16 cellular contexts compared by ENCODE assay signal in the genomic region with DNA sequence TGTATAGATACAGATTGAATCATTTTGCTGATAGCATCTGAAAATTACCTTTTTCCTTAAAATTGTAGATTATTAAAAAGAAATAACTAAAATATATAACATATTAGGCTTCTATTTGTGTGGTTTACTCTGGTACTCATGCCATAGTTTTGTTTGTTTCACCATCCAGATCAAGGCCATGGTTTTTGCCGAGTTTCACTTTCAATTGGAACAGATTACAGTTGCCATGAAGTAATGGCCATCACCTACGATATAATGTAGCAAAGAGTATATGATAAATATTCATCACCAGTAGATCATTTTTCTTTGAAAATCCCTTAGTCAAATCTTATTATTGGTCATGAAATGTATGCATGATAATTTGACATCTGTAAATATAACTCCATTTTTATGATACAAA. TPM values are rescaled to one million over a fixed set of nuclear protein-coding genes. Genes with fewer than 3 reads are reported as not detected.
A peak's percentile ranks its signal among the peaks of the same experiment; 100 is the strongest.
DNase-seq lines count a peak whose midpoint lies in the region; ATAC-seq and TF ChIP-seq lines count a peak whose summit lies in the region.
"Had no signal": no experiment of that assay in that cellular context is flagged by ENCODE, and none has a peak within 500 bp of the region (broad histone marks: within the 10 kb centered on the region; RNA-seq: fewer than 3 reads in every experiment).

No MANE protein-coding gene starts in this region.

- peak overlapping the region; percentile 29 for H3K4me3 ChIP-seq in CD8-positive, alpha-beta memory T cell (ENCODE audit: low read length)
- H3K4me3 ChIP-seq in psoas muscle (no peak overlapping the region), spleen (peak overlapping the region in 1 of 8 donors; percentile 32)
- H3K4me3 ChIP-seq: adrenal gland, mucosa of descending colon had no signal

- CTCF ChIA-PET in CD8-positive, alpha-beta memory T cell (lab: Charles Lee) = interaction anchor here (1.6 to 8.4 kb wide), 6 partner anchors 12 to 373 kb away, joined by 6 to 70 read pairs (median 43); a partner anchor contains a TSS

- peaks cover 4 to 46% (median 23%) of the 10 kb centered on the region in 3 donors for H3K4me1 Mint-ChIP-seq in CD8-positive, alpha-beta memory T cell

- POLR2A ChIA-PET in CD8-positive, alpha-beta memory T cell (lab: Charles Lee) = no interaction called here

- peak; percentile 56 for ATAC-seq in GM19395 (IDR thresholded peaks at IDR 0.05; ENCODE audit: unreplicated experiment)
- peak; percentile 47 for ATAC-seq in left lobe of liver
- no peak for ATAC-seq in psoas muscle
- ATAC-seq in GM19023 (IDR thresholded peaks at IDR 0.05; ENCODE audit: unreplicated experiment) = no peak
- ATAC-seq: mucosa of descending colon, WTC11 had no signal

- no peak for TF ChIP-seq POLR2A in spleen (IDR thresholded peaks at IDR 0.05)

- no peaks in the 10 kb centered on the region for H3K9me3 ChIP-seq in CD8-positive, alpha-beta memory T cell (ENCODE audit: low read length)
- no peaks in the 10 kb centered on the region for H3K9me3 ChIP-seq in psoas muscle
- H3K9me3 ChIP-seq in spleen = peaks cover 0 to 25% (median 22%) of the 10 kb centered on the region in 8 donors
- H3K9me3 ChIP-seq: adrenal gland had no signal

- peak overlapping the region in 3 of 8 donors; percentile 14 to 85 (median 20) for H3K27ac Mint-ChIP-seq in CD8-positive, alpha-beta memory T cell
- H3K27ac Mint-ChIP-seq: WTC11 had no signal

- no peak overlapping the region for H3K27ac ChIP-seq in CD8-positive, alpha-beta memory T cell (ENCODE audit: low read depth, low read length)
- H3K27ac ChIP-seq in psoas muscle (no peak overlapping the region), spleen (peak overlapping the region in 1 of 8 donors; percentile 4)

- no peak for DNase-seq in CD8-positive, alpha-beta memory T cell
- DNase-seq in OCI-M1 (lab: John Stamatoyannopoulos, UW) (peak; percentile 25), left lobe of liver (ENCODE audit: low spot score) (no peak), psoas muscle (no peak), spleen (no peak)
- no peak for DNase-seq in activated effector memory CD4-positive, alpha-beta T cell treated with Interleukin-2 at 50 U/mL for 16 hours
- DNase-seq: adrenal gland; hypothalamus; Kasumi-1; mucosa of descending colon; NCI-H1417 treated with DMSO at 0.1 percent for 48 hours; NK-92 treated with Interleukin-12 subunit alpha and Interleukin-12 subunit beta, amount 100 ng/mL, for 24 hours; stimulated activated CD4-positive, alpha-beta T cell treated with anti-CD3 and anti-CD28 coated beads, Interleukin-4, amount 100 ng/mL, for 1 hour had no signal

- peaks cover 4 to 17% (median 14%) of the 10 kb centered on the region in 5 donors for H3K9me3 Mint-ChIP-seq in CD8-positive, alpha-beta memory T cell

- peak overlapping the region in 3 of 7 donors; percentile 9 to 72 (median 56) for H3K4me3 Mint-ChIP-seq in CD8-positive, alpha-beta memory T cell
- H3K4me3 Mint-ChIP-seq: WTC11 had no signal

- intact Hi-C loops in psoas muscle (cut with DNase I) (no loop called here), spleen (cut with DNase I; ENCODE audit: low total_unique reads) (no loop called here)

- peaks cover 0 to 20% (median 4%) of the 10 kb centered on the region in 3 donors for H3K36me3 Mint-ChIP-seq in CD8-positive, alpha-beta memory T cell

- H3K36me3 ChIP-seq in CD8-positive, alpha-beta memory T cell (ENCODE audit: insufficient read depth, low read length) = no peaks in the 10 kb centered on the region
- H3K36me3 ChIP-seq in psoas muscle (ENCODE audit: insufficient read depth in 1 of 2, low read depth in 1 of 2) = no peaks in the 10 kb centered on the region
- H3K36me3 ChIP-seq in spleen = no peaks in the 10 kb centered on the region
- H3K36me3 ChIP-seq: adrenal gland had no signal

- H3K4me1 ChIP-seq in CD8-positive, alpha-beta memory T cell (ENCODE audit: insufficient read depth, low read length) = peaks cover 11% of the 10 kb centered on the region
- H3K4me1 ChIP-seq in psoas muscle (no peaks in the 10 kb centered on the region), spleen (peaks cover 9 to 31% (median 24%) of the 10 kb centered on the region in 6 donors)

- H3K27me3 ChIP-seq in CD8-positive, alpha-beta memory T cell (ENCODE audit: insufficient read depth, low read length, poor library complexity, severe bottlenecking) = no peaks in the 10 kb centered on the region
- H3K27me3 ChIP-seq in psoas muscle (ENCODE audit: insufficient read depth in 3 of 3, low read length in 2 of 3) (no peaks in the 10 kb centered on the region), spleen (replicated peaks in 1 of 7) (no peaks in the 10 kb centered on the region)
- H3K27me3 ChIP-seq: adrenal gland had no signal

- peaks cover 0 to 2% of the 10 kb centered on the region in 2 donors for H3K27me3 Mint-ChIP-seq in CD8-positive, alpha-beta memory T cell

- 37 to 74% (median 41%) methylated on average over 2 of the region's 2 CpGs for WGBS in psoas muscle, 3 donors
- WGBS in spleen, 5 donors = 38 to 77% (median 52%) methylated on average over 2 of the region's 2 CpGs

- TF ChIP-seq CTCF in psoas muscle (IDR thresholded peaks at IDR 0.05) = no peak
- no peak for TF ChIP-seq CTCF in spleen (IDR thresholded peaks at IDR 0.05 in 8 of 11, conservative IDR thresholded peaks at IDR 0.05 in 3 of 11)

RNA-seq across cellular contexts. Expression of a gene that starts 11.9 kb away (rescaled TPM):
- not detected for total RNA-seq in CD8-positive, alpha-beta memory T cell
- polyA plus RNA-seq in CD8-positive, alpha-beta memory T cell = not detected
- total RNA-seq in left lobe of liver (0.35 TPM), psoas muscle (under 1 TPM in 3 of 4 donors, not detected in 1; 0.10 to 0.29 (median 0.16) TPM), spleen (1 to 10 TPM in 1 of 7 donors, under 1 TPM in 6; 0.24 to 1.9 (median 0.33) TPM)
- polyA plus RNA-seq in psoas muscle (under 1 TPM; 0.04 to 0.10 (median 0.08) TPM), spleen (under 1 TPM; 0.06 to 0.56 (median 0.11) TPM)

Comparison
In these comparisons a context has a peak if more than half of its experiments do, and no peak if none do; other contexts are left out.
1. ATAC-seq: peak in GM19395 (single experiment) and left lobe of liver (single experiment); none in psoas muscle (0 of 4) and GM19023 (single experiment).